Comparison of ENCODE assay signal across 29 cellular contexts in the genomic region with DNA sequence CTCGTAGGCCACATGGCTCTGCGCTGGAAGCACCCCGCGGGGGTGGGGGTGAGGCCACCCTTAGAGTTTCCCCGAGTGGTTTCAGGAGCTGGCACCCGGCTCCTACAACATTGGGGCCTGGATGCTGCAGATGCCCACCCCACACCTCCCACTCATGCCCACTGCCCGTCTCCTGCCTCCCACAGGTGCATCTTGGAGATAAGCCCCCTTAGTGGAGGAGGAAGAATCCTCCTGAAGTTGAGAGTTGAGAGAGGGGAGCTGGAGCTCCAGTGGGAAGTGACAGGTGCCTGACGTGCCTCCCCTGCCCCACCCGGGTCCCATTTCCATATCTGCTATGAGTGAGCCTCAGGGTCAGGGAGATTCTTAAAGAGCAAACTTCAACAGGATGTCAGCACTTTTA.
"Had no signal": no experiment of that assay in that cellular context is flagged by ENCODE, and none has a peak within 500 bp of the region (broad histone marks: within the 10 kb centered on the region; RNA-seq: fewer than 3 reads in every experiment).

No MANE protein-coding gene starts in this region.

- H3K4me3 ChIP-seq: adrenal gland, body of pancreas, breast epithelium, K562, SJCRH30, SK-N-MC had no signal

- FAIRE-seq: astrocyte, K562 had no signal

- H3K27me3 Mint-ChIP-seq: activated CD4-positive, alpha-beta memory T cell treated with anti-CD3 and anti-CD28 coated beads, Interleukin-2, amount 10 ng/mL, durations not matched to agents 7 days and 5 days; activated CD8-positive, alpha-beta memory T cell treated with anti-CD3 and anti-CD28 coated beads, Interleukin-2, amount 10 ng/mL, durations not matched to agents 7 days and 5 days had no signal

- H3K36me3 Mint-ChIP-seq: activated CD8-positive, alpha-beta memory T cell treated with anti-CD3 and anti-CD28 coated beads, Interleukin-2, amount 10 ng/mL, durations not matched to agents 7 days and 5 days; activated naive CD4-positive, alpha-beta T cell treated with anti-CD3 and anti-CD28 coated beads, Interleukin-2, amount 50 U/mL, for 24 hours had no signal

- H3K36me3 ChIP-seq: adrenal gland, breast epithelium, SJCRH30 had no signal

- H3K9me3 ChIP-seq: adrenal gland, body of pancreas, breast epithelium, SJCRH30 had no signal

- H3K4me1 Mint-ChIP-seq: activated CD4-positive, alpha-beta memory T cell treated with anti-CD3 and anti-CD28 coated beads, Interleukin-2, amount 10 ng/mL, durations not matched to agents 7 days and 5 days; activated CD8-positive, alpha-beta memory T cell treated with anti-CD3 and anti-CD28 coated beads, Interleukin-2, amount 10 ng/mL, durations not matched to agents 7 days and 5 days; activated naive CD4-positive, alpha-beta T cell treated with anti-CD3 and anti-CD28 coated beads, Interleukin-2, amount 50 U/mL, for 24 hours had no signal

- DNase-seq: activated CD4-positive, alpha-beta memory T cell treated with anti-CD3 and anti-CD28 coated beads, Interleukin-2, amount 10 ng/mL, durations not matched to agents 7 days and 5 days; activated CD4-positive, alpha-beta T cell treated with anti-CD3 and anti-CD28 coated beads, Interleukin-2, amount 50 U/mL, for 1 hour; activated CD8-positive, alpha-beta memory T cell treated with anti-CD3 and anti-CD28 coated beads for 24 hours; activated CD8-positive, alpha-beta memory T cell treated with anti-CD3 and anti-CD28 coated beads, Interleukin-2, amount 10 ng/mL, durations not matched to agents 7 days and 5 days; activated CD8-positive, alpha-beta memory T cell treated with anti-CD3 and anti-CD28 coated beads, Interleukin-2, amount 50 U/mL, for 48 hours; activated gamma-delta T cell; activated naive CD4-positive, alpha-beta T cell treated with Interleukin-2 at 50 U/mL for 16 hours; activated T-cell treated with anti-CD3 and anti-CD28 coated beads, Interleukin-2, amount 50 U/mL, for 48 hours; adrenal gland; body of pancreas; IMR-90; NCI-H1092 treated with DMSO at 0.1 percent for 48 hours; NCI-H146; NCI-H187; NCI-H2029 treated with DMSO at 0.1 percent for 48 hours; NCI-H2107; NCI-H2171; NCI-H510A; NCI-H526; NCI-H748 treated with DMSO at 0.1 percent for 48 hours; NK-92 treated with Interleukin-12 subunit alpha and Interleukin-12 subunit beta, amount 100 ng/mL, for 24 hours; SHP77; SJCRH30; T1000 had no signal

- H3K27me3 ChIP-seq: adrenal gland, body of pancreas, breast epithelium, SJCRH30 had no signal

- ATAC-seq: activated CD8-positive, alpha-beta memory T cell treated with anti-CD3 and anti-CD28 coated beads, Interleukin-2, amount 10 ng/mL, durations not matched to agents 7 days and 5 days; body of pancreas; K562 had no signal

- H3K4me1 ChIP-seq: adrenal gland, body of pancreas, breast epithelium, SJCRH30 had no signal

- H3K9me3 Mint-ChIP-seq: activated CD4-positive, alpha-beta memory T cell treated with anti-CD3 and anti-CD28 coated beads, Interleukin-2, amount 10 ng/mL, durations not matched to agents 7 days and 5 days; activated naive CD4-positive, alpha-beta T cell treated with anti-CD3 and anti-CD28 coated beads, Interleukin-2, amount 50 U/mL, for 24 hours had no signal

- H3K27ac ChIP-seq: adrenal gland, body of pancreas, breast epithelium, SJCRH30, SK-N-MC had no signal

- H3K27ac Mint-ChIP-seq: activated CD4-positive, alpha-beta memory T cell treated with anti-CD3 and anti-CD28 coated beads, Interleukin-2, amount 10 ng/mL, durations not matched to agents 7 days and 5 days; activated CD8-positive, alpha-beta memory T cell treated with anti-CD3 and anti-CD28 coated beads, Interleukin-2, amount 10 ng/mL, durations not matched to agents 7 days and 5 days; activated naive CD4-positive, alpha-beta T cell treated with anti-CD3 and anti-CD28 coated beads, Interleukin-2, amount 50 U/mL, for 24 hours had no signal

- H3K4me3 Mint-ChIP-seq: activated CD4-positive, alpha-beta memory T cell treated with anti-CD3 and anti-CD28 coated beads, Interleukin-2, amount 10 ng/mL, durations not matched to agents 7 days and 5 days; activated CD8-positive, alpha-beta memory T cell treated with anti-CD3 and anti-CD28 coated beads, Interleukin-2, amount 10 ng/mL, durations not matched to agents 7 days and 5 days; activated naive CD4-positive, alpha-beta T cell treated with anti-CD3 and anti-CD28 coated beads, Interleukin-2, amount 50 U/mL, for 24 hours had no signal
